18 cellular contexts compared by ENCODE assay signal in the genomic region with DNA sequence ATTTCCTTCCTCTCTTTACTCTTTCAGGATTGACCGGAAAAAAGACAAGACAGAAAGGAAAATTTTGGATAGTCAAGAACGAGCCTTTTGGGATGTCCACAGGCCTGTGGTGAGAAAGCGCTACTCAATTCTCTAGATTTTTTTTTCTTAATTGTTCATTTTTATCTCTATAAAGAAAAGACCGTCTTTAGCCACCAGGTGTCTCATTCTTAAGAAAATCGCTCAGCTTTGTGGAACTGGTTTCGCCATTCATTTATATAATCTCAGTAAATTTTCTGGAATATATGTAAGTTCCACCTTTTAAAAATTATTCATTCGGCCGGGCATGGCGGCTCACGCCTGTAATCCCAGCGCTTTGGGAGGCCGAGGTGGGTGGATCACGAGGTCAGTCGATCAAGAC.
DNase-seq lines count a peak whose midpoint lies in the region; ATAC-seq and TF ChIP-seq lines count a peak whose summit lies in the region.
"Had no signal": no experiment of that assay in that cellular context is flagged by ENCODE, and none has a peak within 500 bp of the region (broad histone marks: within the 10 kb centered on the region; RNA-seq: fewer than 3 reads in every experiment).

No MANE protein-coding gene starts in this region.

- no TSS peak for BruUV-seq in MCF 10A (replicated peaks; lab: Mats Ljungman, UMichigan)

- H3F3A ChIP-seq in OCI-LY1 (ENCODE audit: insufficient read depth, low read length), result no peaks in the 10 kb centered on the region

- intact Hi-C loops in MCF 10A (cut with micrococcal nuclease), result no loop called here
- intact Hi-C loops in breast epithelium (cut with DNase I; ENCODE audit: low total_unique reads), result no loop called here
- intact Hi-C loops in activated CD4-positive, alpha-beta T cell treated with anti-CD3 and anti-CD28 coated beads, Interleukin-2, amount 10 ng/mL, durations not matched to agents 24 days and 14 days (cut with micrococcal nuclease), result no loop called here
- intact Hi-C loops in esophagus squamous epithelium (cut with DNase I), result no loop called here
- intact Hi-C loops in right cardiac atrium (cut with DNase I), result no loop called here

- TF ChIP-seq POLR2A in breast epithelium (IDR thresholded peaks at IDR 0.05), result no peak
- no peak for TF ChIP-seq POLR2A in esophagus squamous epithelium (IDR thresholded peaks at IDR 0.05)

- H3K36me3 Mint-ChIP-seq in MCF 10A (ENCODE audit: insufficient read depth, unreplicated experiment) (no peaks in the 10 kb centered on the region), endodermal cell (ENCODE audit: low read depth) (peaks cover 12% of the 10 kb centered on the region)
- H3K36me3 Mint-ChIP-seq in activated CD4-positive, alpha-beta T cell treated with anti-CD3 and anti-CD28 coated beads, Interleukin-2, amount 10 ng/mL, durations not matched to agents 24 days and 14 days (ENCODE audit: low read depth), result no peaks in the 10 kb centered on the region

- H3K27me3 Mint-ChIP-seq in MCF 10A (ENCODE audit: insufficient read depth, unreplicated experiment) (peaks cover 6% of the 10 kb centered on the region), endodermal cell (ENCODE audit: insufficient read depth) (no peaks in the 10 kb centered on the region)
- H3K27me3 Mint-ChIP-seq in activated CD4-positive, alpha-beta T cell treated with anti-CD3 and anti-CD28 coated beads, Interleukin-2, amount 10 ng/mL, durations not matched to agents 24 days and 14 days, result no peaks in the 10 kb centered on the region

- H3K4me1 ChIP-seq in breast epithelium (peaks cover 0 to 4% of the 10 kb centered on the region in 2 donors), OCI-LY1 (ENCODE audit: insufficient read depth, low read length, severe bottlenecking) (no peaks in the 10 kb centered on the region), endodermal cell (ENCODE audit: control insufficient read depth, insufficient read depth, low read length) (no peaks in the 10 kb centered on the region), esophagus squamous epithelium (peaks cover 8 to 20% (median 12%) of the 10 kb centered on the region in 3 donors), right cardiac atrium (ENCODE audit: control insufficient read depth, insufficient read depth, low read length) (no peaks in the 10 kb centered on the region)
- H3K4me1 ChIP-seq: Caco-2 had no signal

- H3K4me3 ChIP-seq in breast epithelium (no peak overlapping the region), OCI-LY1 (ENCODE audit: low read depth, low read length, poor library complexity, severe bottlenecking) (no peak overlapping the region), endodermal cell (ENCODE audit: low read length) (no peak overlapping the region), esophagus squamous epithelium (no peak overlapping the region), right cardiac atrium (ENCODE audit: low read length) (no peak overlapping the region)
- H3K4me3 ChIP-seq: right atrium auricular region had no signal

- H4K20me1 ChIP-seq in OCI-LY1 (ENCODE audit: insufficient read depth, low read length), result no peaks in the 10 kb centered on the region

- H3K27me3 ChIP-seq in breast epithelium (no peaks in the 10 kb centered on the region), OCI-LY1 (ENCODE audit: insufficient read depth, low read length) (no peaks in the 10 kb centered on the region), endodermal cell (ENCODE audit: control insufficient read depth, insufficient read depth, low read length, poor library complexity, severe bottlenecking) (no peaks in the 10 kb centered on the region), esophagus squamous epithelium (peaks cover 0 to 4% (median 0%) of the 10 kb centered on the region in 4 donors), right cardiac atrium (ENCODE audit: control insufficient read depth, insufficient read depth) (no peaks in the 10 kb centered on the region)
- H3K27me3 ChIP-seq: right atrium auricular region had no signal

- CTCF ChIA-PET in MCF 10A (lab: Yijun Ruan, JAX), result interaction anchor here (0.7 kb wide), 1 partner anchor 321 kb away, joined by 3 read pairs; no protein-coding TSS in a partner anchor

- ATAC-seq in HG02678 (IDR thresholded peaks at IDR 0.05; ENCODE audit: unreplicated experiment), result no peak
- no peak for ATAC-seq in right cardiac atrium

- DNase-seq in MCF 10A (ENCODE audit: unreplicated experiment) (no peak), breast epithelium (ENCODE audit: low spot score in 2 of 2) (no peak), endodermal cell (no peak), esophagus squamous epithelium (lab: John Stamatoyannopoulos, UW) (no peak), right cardiac atrium (no peak)
- no peak for DNase-seq in activated CD4-positive, alpha-beta T cell treated with anti-CD3 and anti-CD28 coated beads, Interleukin-2, amount 10 ng/mL, durations not matched to agents 24 days and 14 days
- DNase-seq: activated CD4-positive, CD25-positive, alpha-beta regulatory T cell treated with anti-CD3 and anti-CD28 coated beads, Interleukin-2, amount 50 U/mL, for 72 hours; activated CD8-positive, alpha-beta memory T cell treated with anti-CD3 and anti-CD28 coated beads, Interleukin-2, amount 50 U/mL, for 4 hours; activated naive CD4-positive, alpha-beta T cell treated with Interleukin-2 at 50 U/mL for 16 hours; Caco-2; GF-D8; kidney glomerular epithelial cell; mesenchymal stem cell; SIG-M5 had no signal

- WGBS in endodermal cell (ENCODE audit: insufficient coverage in 1 of 2, insufficient read length in 1 of 2), 2 experiments, result 86 to 98% methylated on average over 11 to 12 of the region's 14 CpGs
- WGBS in esophagus squamous epithelium, 2 donors, result 88 to 89% methylated on average over 14 of the region's 14 CpGs
- WGBS in right cardiac atrium, result 91% methylated on average over 14 of the region's 14 CpGs

- no peak overlapping the region for H3K4me2 ChIP-seq in OCI-LY1 (ENCODE audit: low read length)

- POLR2A ChIA-PET in MCF 10A (lab: Yijun Ruan, JAX), result no interaction called here

- H3K79me2 ChIP-seq in OCI-LY1 (ENCODE audit: insufficient read depth, low read length), result no peaks in the 10 kb centered on the region

- H3K4me1 Mint-ChIP-seq in MCF 10A (ENCODE audit: insufficient read depth, unreplicated experiment) (peaks cover 12% of the 10 kb centered on the region), endodermal cell (peaks cover 10% of the 10 kb centered on the region)
- peaks cover 37% of the 10 kb centered on the region for H3K4me1 Mint-ChIP-seq in activated CD4-positive, alpha-beta T cell treated with anti-CD3 and anti-CD28 coated beads, Interleukin-2, amount 10 ng/mL, durations not matched to agents 24 days and 14 days

- H3K9me3 Mint-ChIP-seq in MCF 10A (ENCODE audit: unreplicated experiment), result no peaks in the 10 kb centered on the region
- H3K9me3 Mint-ChIP-seq in endodermal cell, result peaks cover 1% of the 10 kb centered on the region
- H3K9me3 Mint-ChIP-seq in activated CD4-positive, alpha-beta T cell treated with anti-CD3 and anti-CD28 coated beads, Interleukin-2, amount 10 ng/mL, durations not matched to agents 24 days and 14 days, result peaks cover 2% of the 10 kb centered on the region
- H3K9me3 Mint-ChIP-seq: T-helper 2 cell treated with Interferon-gamma antibody and Interleukin-4, amounts not matched to agents 5 μg/mL and 100 μg/mL, for 36 hours had no signal

- no peak overlapping the region for H3K27ac Mint-ChIP-seq in MCF 10A (ENCODE audit: low read depth, unreplicated experiment)
- H3K27ac Mint-ChIP-seq in endodermal cell, result no peak overlapping the region
- no peak overlapping the region for H3K27ac Mint-ChIP-seq in activated CD4-positive, alpha-beta T cell treated with anti-CD3 and anti-CD28 coated beads, Interleukin-2, amount 10 ng/mL, durations not matched to agents 24 days and 14 days
- H3K27ac Mint-ChIP-seq: T-helper 2 cell treated with Interferon-gamma antibody and Interleukin-4, amounts not matched to agents 5 μg/mL and 100 μg/mL, for 36 hours had no signal

- no peak overlapping the region for H3K4me3 Mint-ChIP-seq in MCF 10A (ENCODE audit: unreplicated experiment)
- H3K4me3 Mint-ChIP-seq in endodermal cell, result no peak overlapping the region
- no peak overlapping the region for H3K4me3 Mint-ChIP-seq in activated CD4-positive, alpha-beta T cell treated with anti-CD3 and anti-CD28 coated beads, Interleukin-2, amount 10 ng/mL, durations not matched to agents 24 days and 14 days
- H3K4me3 Mint-ChIP-seq: T-helper 2 cell treated with Interferon-gamma antibody and Interleukin-4, amounts not matched to agents 5 μg/mL and 100 μg/mL, for 36 hours had no signal

- TF ChIP-seq CTCF in MCF 10A (IDR thresholded peaks at IDR 0.05; ENCODE audit: unreplicated experiment), result peak; percentile 7
- no peak for TF ChIP-seq CTCF in breast epithelium (IDR thresholded peaks at IDR 0.05)
- TF ChIP-seq CTCF in OCI-LY1 (IDR thresholded peaks at IDR 0.05; ENCODE audit: low read length), result 0 out of 2 replicates have a peak, but pooled peaks have one; percentile 9
- peak; percentile 53 for TF ChIP-seq CTCF in endodermal cell (conservative IDR thresholded peaks at IDR 0.05)
- peak in 1 of 6 experiments; percentile 7 for TF ChIP-seq CTCF in esophagus squamous epithelium (IDR thresholded peaks at IDR 0.05)

- H3K9ac ChIP-seq in OCI-LY1 (ENCODE audit: low read length), result no peak overlapping the region
- no peak overlapping the region for H3K9ac ChIP-seq in endodermal cell (ENCODE audit: extremely low read depth, low read length, poor library complexity, severe bottlenecking)

- H3K9me3 ChIP-seq in breast epithelium, result no peaks in the 10 kb centered on the region
- no peaks in the 10 kb centered on the region for H3K9me3 ChIP-seq in OCI-LY1 (ENCODE audit: low read length)
- no peaks in the 10 kb centered on the region for H3K9me3 ChIP-seq in endodermal cell (ENCODE audit: control insufficient read depth, low read length)
- H3K9me3 ChIP-seq in esophagus squamous epithelium, result no peaks in the 10 kb centered on the region
- H3K9me3 ChIP-seq in right cardiac atrium (ENCODE audit: control insufficient read depth, low read length), result no peaks in the 10 kb centered on the region
- H3K9me3 ChIP-seq: Caco-2, right atrium auricular region had no signal

- no peaks in the 10 kb centered on the region for H3K9me2 ChIP-seq in OCI-LY1 (ENCODE audit: low read depth, low read length)

- H3K36me3 ChIP-seq in breast epithelium, result no peaks in the 10 kb centered on the region
- H3K36me3 ChIP-seq in OCI-LY1 (ENCODE audit: insufficient read depth, low read length), result no peaks in the 10 kb centered on the region
- no peaks in the 10 kb centered on the region for H3K36me3 ChIP-seq in endodermal cell (ENCODE audit: control insufficient read depth, insufficient read depth, low read length)
- H3K36me3 ChIP-seq in esophagus squamous epithelium, result no peaks in the 10 kb centered on the region
- H3K36me3 ChIP-seq: right atrium auricular region had no signal

- H3K27ac ChIP-seq in breast epithelium, result no peak overlapping the region
- H3K27ac ChIP-seq in OCI-LY1 (ENCODE audit: low read depth, low read length, poor library complexity, severe bottlenecking), result no peak overlapping the region
- H3K27ac ChIP-seq in endodermal cell (ENCODE audit: low read depth, low read length), result no peak overlapping the region
- no peak overlapping the region for H3K27ac ChIP-seq in esophagus squamous epithelium
- H3K27ac ChIP-seq in right cardiac atrium (ENCODE audit: low read length), result no peak overlapping the region
- H3K27ac ChIP-seq: right atrium auricular region had no signal

- H2AFZ ChIP-seq in OCI-LY1 (ENCODE audit: low read length), result no peak overlapping the region

Comparison
In these comparisons a context has a peak if more than half of its experiments do, and no peak if none do; other contexts are left out.
1. CTCF ChIP-seq: peak in MCF 10A (single experiment), OCI-LY1 (single experiment) and endodermal cell (single experiment); none in breast epithelium (0 of 3).